Comparison of ENCODE assay signal across 27 cellular contexts in the genomic region with DNA sequence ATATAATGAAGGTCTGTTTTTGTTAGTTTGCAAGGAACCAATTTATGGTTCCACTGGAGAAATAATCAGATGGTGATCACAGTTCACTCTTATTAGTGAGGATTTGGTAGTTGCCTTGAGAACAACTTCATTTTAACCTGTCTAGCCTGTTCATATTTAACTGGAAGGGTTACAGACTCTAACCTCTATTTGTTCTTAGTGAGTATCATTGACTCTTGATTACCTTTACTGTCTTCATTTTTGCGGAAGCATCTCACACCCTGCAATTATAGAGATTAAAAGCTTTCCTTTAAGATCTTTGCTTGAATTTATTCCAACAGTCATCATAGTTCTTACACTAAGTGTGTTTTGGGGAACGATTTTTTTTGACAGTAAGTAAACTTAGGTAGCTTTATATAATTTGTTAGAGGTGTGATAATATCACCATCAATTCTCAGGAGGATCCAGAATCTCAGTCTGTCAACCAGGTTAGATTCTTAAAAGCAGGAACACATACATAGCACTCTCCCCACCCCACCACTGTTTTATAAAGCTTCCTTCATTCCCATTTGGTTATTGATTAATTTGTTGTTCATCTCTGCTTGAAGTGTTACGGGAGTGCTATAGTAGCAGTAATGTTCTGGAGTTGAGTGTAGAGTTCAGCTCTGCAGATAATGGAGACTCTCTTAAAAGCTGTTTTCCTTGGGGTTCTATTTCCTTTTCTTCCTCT. TPM values are rescaled to one million over a fixed set of nuclear protein-coding genes. Genes with fewer than 3 reads are reported as not detected.
DNase-seq lines count a peak whose midpoint lies in the region; ATAC-seq lines count a peak whose summit lies in the region.
"Had no signal": no experiment of that assay in that cellular context is flagged by ENCODE, and none has a peak within 500 bp of the region (broad histone marks: within the 10 kb centered on the region; RNA-seq: fewer than 3 reads in every experiment).

No MANE protein-coding gene starts in this region.

- no peak overlapping the region for H3K4me3 Mint-ChIP-seq in activated naive CD4-positive, alpha-beta T cell treated with anti-CD3 and anti-CD28 coated beads, Interleukin-2, amount 50 U/mL, for 24 hours
- H3K4me3 Mint-ChIP-seq in T-helper 17 cell, result no peak overlapping the region
- H3K4me3 Mint-ChIP-seq in stimulated activated effector memory CD8-positive, alpha-beta T cell treated with anti-CD3 and anti-CD28 coated beads, Interleukin-12 subunit alpha, Interleukin-12 subunit beta, amount 100 ng/mL, for 72 hours, result no peak overlapping the region
- H3K4me3 Mint-ChIP-seq: activated CD4-positive, alpha-beta T cell treated with anti-CD3 and anti-CD28 coated beads for 36 hours had no signal

- no peaks in the 10 kb centered on the region for H3K9me3 ChIP-seq in T-helper 17 cell (ENCODE audit: control insufficient read depth, low read length, poor library complexity, severe bottlenecking)
- H3K9me3 ChIP-seq: esophagus muscularis mucosa, pancreas, right atrium auricular region, SK-N-SH had no signal

- peaks cover 9% of the 10 kb centered on the region for H3K36me3 Mint-ChIP-seq in activated naive CD4-positive, alpha-beta T cell treated with anti-CD3 and anti-CD28 coated beads, Interleukin-2, amount 50 U/mL, for 24 hours
- H3K36me3 Mint-ChIP-seq in T-helper 17 cell (ENCODE audit: low read depth), result peaks cover 13% of the 10 kb centered on the region
- H3K36me3 Mint-ChIP-seq in stimulated activated effector memory CD8-positive, alpha-beta T cell treated with anti-CD3 and anti-CD28 coated beads, Interleukin-12 subunit alpha, Interleukin-12 subunit beta, amount 100 ng/mL, for 72 hours, result peaks cover 58% of the 10 kb centered on the region

- H3K27ac Mint-ChIP-seq in activated naive CD4-positive, alpha-beta T cell treated with anti-CD3 and anti-CD28 coated beads, Interleukin-2, amount 50 U/mL, for 24 hours, result peak overlapping the region; percentile 8
- peak overlapping the region; percentile 61 for H3K27ac Mint-ChIP-seq in T-helper 17 cell
- H3K27ac Mint-ChIP-seq in stimulated activated effector memory CD8-positive, alpha-beta T cell treated with anti-CD3 and anti-CD28 coated beads, Interleukin-12 subunit alpha, Interleukin-12 subunit beta, amount 100 ng/mL, for 72 hours, result peak overlapping the region; percentile 49
- H3K27ac Mint-ChIP-seq: activated CD4-positive, alpha-beta T cell treated with anti-CD3 and anti-CD28 coated beads for 36 hours had no signal

- no peak for ATAC-seq in T-helper 17 cell
- ATAC-seq in stimulated activated effector memory CD8-positive, alpha-beta T cell treated with anti-CD3 and anti-CD28 coated beads, Interleukin-12 subunit alpha, Interleukin-12 subunit beta, amount 100 ng/mL, for 72 hours, result no peak
- ATAC-seq: activated CD4-positive, alpha-beta T cell treated with anti-CD3 and anti-CD28 coated beads for 36 hours; left lobe of liver had no signal

- no peaks in the 10 kb centered on the region for H3K9me3 Mint-ChIP-seq in activated naive CD4-positive, alpha-beta T cell treated with anti-CD3 and anti-CD28 coated beads, Interleukin-2, amount 50 U/mL, for 24 hours
- no peaks in the 10 kb centered on the region for H3K9me3 Mint-ChIP-seq in stimulated activated effector memory CD8-positive, alpha-beta T cell treated with anti-CD3 and anti-CD28 coated beads, Interleukin-12 subunit alpha, Interleukin-12 subunit beta, amount 100 ng/mL, for 72 hours

- peaks cover 46% of the 10 kb centered on the region for H3K4me1 Mint-ChIP-seq in activated naive CD4-positive, alpha-beta T cell treated with anti-CD3 and anti-CD28 coated beads, Interleukin-2, amount 50 U/mL, for 24 hours
- peaks cover 17% of the 10 kb centered on the region for H3K4me1 Mint-ChIP-seq in T-helper 17 cell
- peaks cover 29% of the 10 kb centered on the region for H3K4me1 Mint-ChIP-seq in stimulated activated effector memory CD8-positive, alpha-beta T cell treated with anti-CD3 and anti-CD28 coated beads, Interleukin-12 subunit alpha, Interleukin-12 subunit beta, amount 100 ng/mL, for 72 hours

- no peaks in the 10 kb centered on the region for H3K27me3 Mint-ChIP-seq in activated naive CD4-positive, alpha-beta T cell treated with anti-CD3 and anti-CD28 coated beads, Interleukin-2, amount 50 U/mL, for 24 hours
- H3K27me3 Mint-ChIP-seq in T-helper 17 cell, result no peaks in the 10 kb centered on the region
- H3K27me3 Mint-ChIP-seq: activated CD4-positive, alpha-beta T cell treated with anti-CD3 and anti-CD28 coated beads for 36 hours had no signal

- DNase-seq in activated naive CD4-positive, alpha-beta T cell (lab: John Stamatoyannopoulos, UW), result no peak
- no peak for DNase-seq in T-helper 17 cell
- peak; percentile 40 for DNase-seq in kidney tubule cell (ENCODE audit: low spot score)
- DNase-seq in stimulated activated effector memory CD8-positive, alpha-beta T cell treated with anti-CD3 and anti-CD28 coated beads, Interleukin-12 subunit alpha, Interleukin-12 subunit beta, amount 100 ng/mL, for 72 hours (ENCODE audit: low spot score in 2 of 2), result no peak
- DNase-seq in stimulated activated CD4-positive, alpha-beta T cell treated with anti-CD3 and anti-CD28 coated beads, Interleukin-1b, Interleukin-23, amount 100 ng/mL, for 48 hours, result no peak
- DNase-seq in Ammon's horn (ENCODE audit: low spot score), result no peak
- DNase-seq in stimulated activated naive CD4-positive, alpha-beta T cell (lab: John Stamatoyannopoulos, UW), result no peak
- DNase-seq: activated CD4-positive, alpha-beta T cell treated with anti-CD3 and anti-CD28 coated beads for 36 hours; activated CD8-positive, alpha-beta memory T cell treated with anti-CD3 and anti-CD28 coated beads for 24 hours; anterior cingulate cortex; effector memory CD4-positive, alpha-beta T cell; foreskin keratinocyte; GOT3; Karpas-422; mesendoderm; NCI-H1417 treated with DMSO at 0.1 percent for 48 hours; NCI-H2081; pancreas; SK-N-SH; stimulated activated CD4-positive, alpha-beta T cell treated with anti-CD3 and anti-CD28 coated beads, Interleukin-2, amount 100 ng/mL, for 48 hours; T-helper 2 cell had no signal

RNA-seq across cellular contexts. Expression of a gene that starts 30.1 kb away (rescaled TPM):
- 1 to 10 TPM; 3.3 to 6.0 TPM for total RNA-seq in T-helper 17 cell
- total RNA-seq: activated CD4-positive, alpha-beta T cell treated with anti-CD3 and anti-CD28 coated beads for 36 hours; bronchial epithelial cell; foreskin keratinocyte; OCI-LY7 had no signal

RNA-seq across cellular contexts. Expression of a gene that starts 34.4 kb away (rescaled TPM):
- 10 to 100 TPM; 73.2 to 84.9 TPM for total RNA-seq in T-helper 17 cell

RNA-seq across cellular contexts. Expression of a gene that starts 51.1 kb away (rescaled TPM):
- 1 to 10 TPM; 7.0 to 7.8 TPM for total RNA-seq in T-helper 17 cell

Comparison
In these comparisons a context has a peak if more than half of its experiments do, and no peak if none do; other contexts are left out.
1. H3K27ac Mint-ChIP-seq: peak in every context shown above with its lines; median percentile 61 in T-helper 17 cell; 49 in stimulated activated effector memory CD8-positive, alpha-beta T cell treated with anti-CD3 and anti-CD28 coated beads, Interleukin-12 subunit alpha, Interleukin-12 subunit beta, amount 100 ng/mL, for 72 hours; 8 in activated naive CD4-positive, alpha-beta T cell treated with anti-CD3 and anti-CD28 coated beads, Interleukin-2, amount 50 U/mL, for 24 hours.